In genomic region chr1:85027242-85027983, GRCh38 we compare ENCODE assay signal across 9 cellular contexts. TPM values are rescaled to one million over a fixed set of nuclear protein-coding genes. Genes with fewer than 3 reads are reported as not detected.
DNase-seq lines count a peak whose midpoint lies in the region; ATAC-seq and TF ChIP-seq lines count a peak whose summit lies in the region.
"Had no signal": no experiment of that assay in that cellular context is flagged by ENCODE, and none has a peak within 500 bp of the region (broad histone marks: within the 10 kb centered on the region; RNA-seq: fewer than 3 reads in every experiment).

No MANE protein-coding gene starts in this region.

- no peak overlapping the region for H3K4me3 Mint-ChIP-seq in activated naive CD4-positive, alpha-beta T cell treated with anti-CD3 and anti-CD28 coated beads, Interleukin-2, amount 50 U/mL, for 24 hours
- H3K4me3 Mint-ChIP-seq in natural killer cell treated with Interleukin-12 subunit alpha and Interleukin-12 subunit beta and Interleukin-15 and Interleukin-18, amount 100 ng/mL, for 72 hours = peak overlapping the region; percentile 68

- H3K9me3 Mint-ChIP-seq in activated naive CD4-positive, alpha-beta T cell treated with anti-CD3 and anti-CD28 coated beads, Interleukin-2, amount 50 U/mL, for 24 hours = no peaks in the 10 kb centered on the region
- H3K9me3 Mint-ChIP-seq in natural killer cell treated with Interleukin-12 subunit alpha and Interleukin-12 subunit beta and Interleukin-15 and Interleukin-18, amount 100 ng/mL, for 72 hours = no peaks in the 10 kb centered on the region

- no peaks in the 10 kb centered on the region for H3K36me3 Mint-ChIP-seq in activated naive CD4-positive, alpha-beta T cell treated with anti-CD3 and anti-CD28 coated beads, Interleukin-2, amount 50 U/mL, for 24 hours
- H3K36me3 Mint-ChIP-seq in natural killer cell treated with Interleukin-12 subunit alpha and Interleukin-12 subunit beta and Interleukin-15 and Interleukin-18, amount 100 ng/mL, for 72 hours = no peaks in the 10 kb centered on the region

- H3K27ac Mint-ChIP-seq in activated naive CD4-positive, alpha-beta T cell treated with anti-CD3 and anti-CD28 coated beads, Interleukin-2, amount 50 U/mL, for 24 hours = peak overlapping the region; percentile 1
- H3K27ac Mint-ChIP-seq in natural killer cell treated with Interleukin-12 subunit alpha and Interleukin-12 subunit beta and Interleukin-15 and Interleukin-18, amount 100 ng/mL, for 72 hours = peak overlapping the region; percentile 52 to 56

- peaks cover 12% of the 10 kb centered on the region for H3K4me1 Mint-ChIP-seq in activated naive CD4-positive, alpha-beta T cell treated with anti-CD3 and anti-CD28 coated beads, Interleukin-2, amount 50 U/mL, for 24 hours
- H3K4me1 Mint-ChIP-seq in natural killer cell treated with Interleukin-12 subunit alpha and Interleukin-12 subunit beta and Interleukin-15 and Interleukin-18, amount 100 ng/mL, for 72 hours (ENCODE audit: low read depth in 2 of 2) = peaks cover 7 to 9% of the 10 kb centered on the region in 2 donors

- H3K4me3 ChIP-seq in GM12864 (ENCODE audit: low read depth, low read length) = no peak overlapping the region; the same call in 1 of the 2 replicates

- peak; percentile 22 for TF ChIP-seq CTCF in GM12864 (IDR thresholded peaks at IDR 0.05; ENCODE audit: low read depth, low read length, missing control alignments)

- ATAC-seq in GM19468 (IDR thresholded peaks at IDR 0.05; ENCODE audit: extremely low read depth, unreplicated experiment) = peak; percentile 54
- peak; percentile 58 for ATAC-seq in HG03457 (IDR thresholded peaks at IDR 0.05; ENCODE audit: unreplicated experiment)
- ATAC-seq in natural killer cell treated with Interleukin-12 subunit alpha and Interleukin-12 subunit beta and Interleukin-15 and Interleukin-18, amount 100 ng/mL, for 72 hours = peak; percentile 81 to 84

- DNase-seq in GM12864 (ENCODE audit: low read depth) (peak; percentile 13), NCI-H2029 treated with DMSO at 0.1 percent for 48 hours (lab: John Stamatoyannopoulos, UW) (no peak), NCI-H510A treated with DMSO at 0.1 percent for 48 hours (lab: John Stamatoyannopoulos, UW) (no peak), NCI-H1417 treated with DMSO at 0.1 percent for 48 hours (lab: John Stamatoyannopoulos, UW) (no peak)
- no peak for DNase-seq in natural killer cell treated with Interleukin-12 subunit alpha and Interleukin-12 subunit beta and Interleukin-15 and Interleukin-18, amount 100 ng/mL, for 72 hours (ENCODE audit: low spot score)

- peaks cover 2% of the 10 kb centered on the region for H3K27me3 Mint-ChIP-seq in activated naive CD4-positive, alpha-beta T cell treated with anti-CD3 and anti-CD28 coated beads, Interleukin-2, amount 50 U/mL, for 24 hours
- H3K27me3 Mint-ChIP-seq in natural killer cell treated with Interleukin-12 subunit alpha and Interleukin-12 subunit beta and Interleukin-15 and Interleukin-18, amount 100 ng/mL, for 72 hours = no peaks in the 10 kb centered on the region

RNA-seq across cellular contexts. Expression of gene MCOLN3, which starts 20.9 kb away (rescaled TPM):
- under 1 TPM in 1 of 2 donors, not detected in 1; 0.31 TPM for total RNA-seq in natural killer cell treated with Interleukin-12 subunit alpha and Interleukin-12 subunit beta and Interleukin-15 and Interleukin-18, amount 100 ng/mL, for 72 hours
- total RNA-seq: temporal lobe had no signal

RNA-seq across cellular contexts. Expression of gene MCOLN2, which starts 30.5 kb away (rescaled TPM):
- 100 to 1,000 TPM in 1 of 2 donors, 10 to 100 TPM in 1; 35.5 to 117 TPM for total RNA-seq in natural killer cell treated with Interleukin-12 subunit alpha and Interleukin-12 subunit beta and Interleukin-15 and Interleukin-18, amount 100 ng/mL, for 72 hours
- total RNA-seq: temporal lobe had no signal
